In genomic region chr15:42059661-42060476, GRCh38 we compare ENCODE assay signal across 1 cellular context.
TF ChIP-seq lines count a peak whose summit lies in the region.

No MANE protein-coding gene starts in this region.

TF ChIP-seq in HEK293, 187 proteins besides CTCF, POLR2A, EP300 and RAD21 (continued from another document):
- TF ChIP-seq ZBTB49 (tag by site-specific recombination; IDR thresholded peaks at IDR 0.05; ENCODE audit: low read depth) (no peak), ZNF2 (tag by site-specific recombination; IDR thresholded peaks at IDR 0.05) (peak; percentile 92), ZBTB7A (tag by site-specific recombination; IDR thresholded peaks at IDR 0.05; ENCODE audit: low read depth) (no peak), GFI1B (tag by site-specific recombination; IDR thresholded peaks at IDR 0.05) (no peak), ZSCAN4 (tag by site-specific recombination; IDR thresholded peaks at IDR 0.05) (no peak), ZNF629 (tag by site-specific recombination; IDR thresholded peaks at IDR 0.05) (0 out of 2 replicates have a peak, but pooled peaks have one; percentile 25), TCF7L2 (IDR thresholded peaks at IDR 0.05; ENCODE audit: borderline replicate concordance, low read depth, low read length) (no peak), ZBTB17 (tag by site-specific recombination; IDR thresholded peaks at IDR 0.05) (peak; percentile 58), ZNF248 (tag by site-specific recombination; IDR thresholded peaks at IDR 0.05) (no peak), ZNF10 (tag by site-specific recombination; IDR thresholded peaks at IDR 0.05) (no peak), SP2 (tag by site-specific recombination; IDR thresholded peaks at IDR 0.05) (no peak), ZNF404 (tag by site-specific recombination; IDR thresholded peaks at IDR 0.05) (no peak), YY2 (tag by site-specific recombination; IDR thresholded peaks at IDR 0.05) (no peak), ZNF654 (tag by site-specific recombination; IDR thresholded peaks at IDR 0.05; ENCODE audit: low read depth) (peak; percentile 29; the same call in 1 of the 2 replicates), ZNF549 (tag by site-specific recombination; IDR thresholded peaks at IDR 0.05) (no peak), ZNF530 (tag by site-specific recombination; IDR thresholded peaks at IDR 0.05; ENCODE audit: low read depth) (no peak), KLF7 (tag by site-specific recombination; IDR thresholded peaks at IDR 0.05; ENCODE audit: borderline replicate concordance) (no peak), ZNF558 (tag by site-specific recombination; IDR thresholded peaks at IDR 0.05) (no peak), ZSCAN23 (tag by site-specific recombination; IDR thresholded peaks at IDR 0.05) (no peak), ZNF19 (tag by site-specific recombination; IDR thresholded peaks at IDR 0.05; ENCODE audit: low read depth) (no peak), MYNN (tag by site-specific recombination; IDR thresholded peaks at IDR 0.05; ENCODE audit: borderline replicate concordance) (0 out of 2 replicates have a peak, but pooled peaks have one; percentile 36)
- TF ChIP-seq, protein P1, sequence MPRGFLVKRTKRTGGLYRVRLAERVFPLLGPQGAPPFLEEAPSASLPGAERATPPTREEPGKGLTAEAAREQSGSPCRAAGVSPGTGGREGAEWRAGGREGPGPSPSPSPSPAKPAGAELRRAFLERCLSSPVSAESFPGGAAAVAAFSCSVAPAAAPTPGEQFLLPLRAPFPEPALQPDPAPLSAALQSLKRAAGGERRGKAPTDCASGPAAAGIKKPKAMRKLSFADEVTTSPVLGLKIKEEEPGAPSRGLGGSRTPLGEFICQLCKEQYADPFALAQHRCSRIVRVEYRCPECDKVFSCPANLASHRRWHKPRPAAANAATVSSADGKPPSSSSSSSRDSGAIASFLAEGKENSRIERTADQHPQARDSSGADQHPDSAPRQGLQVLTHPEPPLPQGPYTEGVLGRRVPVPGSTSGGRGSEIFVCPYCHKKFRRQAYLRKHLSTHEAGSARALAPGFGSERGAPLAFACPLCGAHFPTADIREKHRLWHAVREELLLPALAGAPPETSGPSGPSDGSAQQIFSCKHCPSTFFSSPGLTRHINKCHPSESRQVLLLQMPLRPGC (tag by site-specific recombination; IDR thresholded peaks at IDR 0.05), result no peak
- TF ChIP-seq, protein P2, sequence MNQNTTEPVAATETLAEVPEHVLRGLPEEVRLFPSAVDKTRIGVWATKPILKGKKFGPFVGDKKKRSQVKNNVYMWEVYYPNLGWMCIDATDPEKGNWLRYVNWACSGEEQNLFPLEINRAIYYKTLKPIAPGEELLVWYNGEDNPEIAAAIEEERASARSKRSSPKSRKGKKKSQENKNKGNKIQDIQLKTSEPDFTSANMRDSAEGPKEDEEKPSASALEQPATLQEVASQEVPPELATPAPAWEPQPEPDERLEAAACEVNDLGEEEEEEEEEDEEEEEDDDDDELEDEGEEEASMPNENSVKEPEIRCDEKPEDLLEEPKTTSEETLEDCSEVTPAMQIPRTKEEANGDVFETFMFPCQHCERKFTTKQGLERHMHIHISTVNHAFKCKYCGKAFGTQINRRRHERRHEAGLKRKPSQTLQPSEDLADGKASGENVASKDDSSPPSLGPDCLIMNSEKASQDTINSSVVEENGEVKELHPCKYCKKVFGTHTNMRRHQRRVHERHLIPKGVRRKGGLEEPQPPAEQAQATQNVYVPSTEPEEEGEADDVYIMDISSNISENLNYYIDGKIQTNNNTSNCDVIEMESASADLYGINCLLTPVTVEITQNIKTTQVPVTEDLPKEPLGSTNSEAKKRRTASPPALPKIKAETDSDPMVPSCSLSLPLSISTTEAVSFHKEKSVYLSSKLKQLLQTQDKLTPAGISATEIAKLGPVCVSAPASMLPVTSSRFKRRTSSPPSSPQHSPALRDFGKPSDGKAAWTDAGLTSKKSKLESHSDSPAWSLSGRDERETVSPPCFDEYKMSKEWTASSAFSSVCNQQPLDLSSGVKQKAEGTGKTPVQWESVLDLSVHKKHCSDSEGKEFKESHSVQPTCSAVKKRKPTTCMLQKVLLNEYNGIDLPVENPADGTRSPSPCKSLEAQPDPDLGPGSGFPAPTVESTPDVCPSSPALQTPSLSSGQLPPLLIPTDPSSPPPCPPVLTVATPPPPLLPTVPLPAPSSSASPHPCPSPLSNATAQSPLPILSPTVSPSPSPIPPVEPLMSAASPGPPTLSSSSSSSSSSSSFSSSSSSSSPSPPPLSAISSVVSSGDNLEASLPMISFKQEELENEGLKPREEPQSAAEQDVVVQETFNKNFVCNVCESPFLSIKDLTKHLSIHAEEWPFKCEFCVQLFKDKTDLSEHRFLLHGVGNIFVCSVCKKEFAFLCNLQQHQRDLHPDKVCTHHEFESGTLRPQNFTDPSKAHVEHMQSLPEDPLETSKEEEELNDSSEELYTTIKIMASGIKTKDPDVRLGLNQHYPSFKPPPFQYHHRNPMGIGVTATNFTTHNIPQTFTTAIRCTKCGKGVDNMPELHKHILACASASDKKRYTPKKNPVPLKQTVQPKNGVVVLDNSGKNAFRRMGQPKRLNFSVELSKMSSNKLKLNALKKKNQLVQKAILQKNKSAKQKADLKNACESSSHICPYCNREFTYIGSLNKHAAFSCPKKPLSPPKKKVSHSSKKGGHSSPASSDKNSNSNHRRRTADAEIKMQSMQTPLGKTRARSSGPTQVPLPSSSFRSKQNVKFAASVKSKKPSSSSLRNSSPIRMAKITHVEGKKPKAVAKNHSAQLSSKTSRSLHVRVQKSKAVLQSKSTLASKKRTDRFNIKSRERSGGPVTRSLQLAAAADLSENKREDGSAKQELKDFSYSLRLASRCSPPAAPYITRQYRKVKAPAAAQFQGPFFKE (tag by site-specific recombination; IDR thresholded peaks at IDR 0.05; ENCODE audit: borderline replicate concordance), result no peak
